Comparison of ENCODE assay signal across 36 cellular contexts in the genomic region with DNA sequence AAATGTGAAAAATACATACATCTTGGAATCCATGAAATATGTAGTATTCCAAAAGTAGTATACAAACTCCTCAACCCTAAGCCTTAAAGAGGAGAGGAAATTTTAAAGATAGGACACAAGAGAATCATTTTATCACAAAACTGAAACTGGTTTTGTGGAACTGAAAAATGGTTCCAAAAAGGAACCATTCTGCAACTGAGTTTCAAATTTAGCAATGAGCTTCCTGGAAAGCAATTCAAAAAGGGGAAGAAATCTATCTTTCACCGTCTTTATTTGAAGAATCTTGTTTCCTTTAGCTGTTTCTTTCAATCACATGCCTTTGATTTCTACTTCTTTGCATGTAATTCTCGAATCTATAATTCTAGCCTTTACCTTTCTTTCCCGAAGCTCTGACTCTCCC. TPM values are rescaled to one million over a fixed set of nuclear protein-coding genes. Genes with fewer than 3 reads are reported as not detected.
A peak's percentile ranks its signal among the peaks of the same experiment; 100 is the strongest.
DNase-seq lines count a peak whose midpoint lies in the region; ATAC-seq and TF ChIP-seq lines count a peak whose summit lies in the region.
"Had no signal": no experiment of that assay in that cellular context is flagged by ENCODE, and none has a peak within 500 bp of the region (broad histone marks: within the 10 kb centered on the region; RNA-seq: fewer than 3 reads in every experiment).

No MANE protein-coding gene starts in this region.

- no peaks in the 10 kb centered on the region for H3K79me2 ChIP-seq in SK-N-SH (ENCODE audit: insufficient read depth)
- H3K79me2 ChIP-seq in mammary epithelial cell (ENCODE audit: insufficient read depth, low read length) = no peaks in the 10 kb centered on the region

- H3K9me3 Mint-ChIP-seq in stimulated activated naive B cell treated with anti-CD40 and anti-IgM and Interleukin-4, amounts not matched to agents 10 μg/mL and 1 μg/mL and 100 μg/mL, for 72 hours = no peaks in the 10 kb centered on the region
- H3K9me3 Mint-ChIP-seq: brain, HFFc6, mesothelial cell of epicardium had no signal

- H3K36me3 ChIP-seq in SK-N-SH (replicated peaks in 1 of 2; ENCODE audit: control insufficient read depth in 1 of 2, insufficient read depth in 2 of 2, low read length in 1 of 2) (peaks cover 3 to 5% of the 10 kb centered on the region in 2 experiments), mammary epithelial cell (ENCODE audit: insufficient read depth, low read length) (no peaks in the 10 kb centered on the region), psoas muscle (ENCODE audit: insufficient read depth in 1 of 2, low read depth in 1 of 2) (no peaks in the 10 kb centered on the region), BE2C (no peaks in the 10 kb centered on the region; the same call in 1 of the 2 replicates)
- H3K36me3 ChIP-seq: MG63, neutrophil, right lobe of liver, spleen, thoracic aorta, WERI-Rb-1 had no signal

- no peak for ATAC-seq in SK-N-SH treated with all-trans-retinoic acid at 6 μM for 48 hours
- peak; percentile 55 for ATAC-seq in GM21723 (IDR thresholded peaks at IDR 0.05; ENCODE audit: unreplicated experiment)
- ATAC-seq in stimulated activated naive B cell treated with anti-CD40 and anti-IgM and Interleukin-4, amounts not matched to agents 10 μg/mL and 1 μg/mL and 100 μg/mL, for 72 hours (replicated peaks) = peak; percentile 67 to 75
- no peak for ATAC-seq in psoas muscle
- ATAC-seq: activated CD8-positive, alpha-beta T cell treated with anti-CD3 and anti-CD28 coated beads, Interleukin-2, amount 10 ng/mL, durations not matched to agents 7 days and 5 days; foreskin keratinocyte; right lobe of liver; stimulated activated naive CD8-positive, alpha-beta T cell treated with anti-CD3 and anti-CD28 coated beads, Interleukin-15, amount 100 ng/mL, for 72 hours had no signal

- no peak overlapping the region for H3K4me3 Mint-ChIP-seq in stimulated activated naive B cell treated with anti-CD40 and anti-IgM and Interleukin-4, amounts not matched to agents 10 μg/mL and 1 μg/mL and 100 μg/mL, for 72 hours
- H3K4me3 Mint-ChIP-seq: activated CD8-positive, alpha-beta T cell treated with anti-CD3 and anti-CD28 coated beads, Interleukin-2, amount 10 ng/mL, durations not matched to agents 7 days and 5 days; activated naive CD4-positive, alpha-beta T cell treated with anti-CD3 and anti-CD28 coated beads, Interleukin-2, amount 50 U/mL, for 24 hours; brain; HFFc6; mesothelial cell of epicardium; stimulated activated naive CD8-positive, alpha-beta T cell treated with anti-CD3 and anti-CD28 coated beads, Interleukin-15, amount 100 ng/mL, for 72 hours had no signal

- intact Hi-C loops in mammary epithelial cell (cut with micrococcal nuclease) = no loop called here
- intact Hi-C loops in psoas muscle (cut with DNase I) = no loop called here

- CTCF ChIA-PET in SK-N-SH (lab: Yijun Ruan, JAX) (interaction anchor here (0.9 kb wide), 1 partner anchor 21 kb away, joined by 3 read pairs; no protein-coding TSS in a partner anchor), mammary epithelial cell (lab: Charles Lee; ENCODE audit: low non-redundant PET) (no interaction called here)

- in situ Hi-C loops in mammary epithelial cell (cut with MboI; ENCODE audit: low sequenced_read_pairs in 2 of 2) = no loop called here

- H3F3A ChIP-seq in SK-N-SH (replicated peaks; ENCODE audit: insufficient read depth) = peaks cover 12% of the 10 kb centered on the region

- TF ChIP-seq EP300 in SK-N-SH (IDR thresholded peaks at IDR 0.05; ENCODE audit: borderline replicate concordance in 1 of 2, low read depth in 1 of 2, low read length in 1 of 2) = no peak

- H3K4me2 ChIP-seq in SK-N-SH (peak overlapping the region; percentile 41; the same call in 1 of the 2 replicates), mammary epithelial cell (ENCODE audit: insufficient read depth, low read depth, low read length) (no peak overlapping the region)

- TF ChIP-seq RAD21 in SK-N-SH (IDR thresholded peaks at IDR 0.05; ENCODE audit: low read length) = no peak

- H3K4me1 ChIP-seq in SK-N-SH (ENCODE audit: control insufficient read depth in 1 of 2, insufficient read depth in 2 of 2, low read depth in 1 of 2, low read length in 1 of 2) (peaks cover 0 to 9% of the 10 kb centered on the region in 2 experiments; a peak in 3 of 4 replicates), mammary epithelial cell (ENCODE audit: insufficient read depth, low read length) (no peaks in the 10 kb centered on the region), psoas muscle (no peaks in the 10 kb centered on the region), BE2C (peaks cover 28% of the 10 kb centered on the region)
- H3K4me1 ChIP-seq: esophagus muscularis mucosa, foreskin keratinocyte had no signal

- H3K9me3 ChIP-seq in SK-N-SH (no peaks in the 10 kb centered on the region), mammary epithelial cell (replicated peaks; ENCODE audit: insufficient read depth, low read length) (no peaks in the 10 kb centered on the region), psoas muscle (no peaks in the 10 kb centered on the region), BE2C (no peaks in the 10 kb centered on the region)
- H3K9me3 ChIP-seq: esophagus muscularis mucosa, MG63, neutrophil, right lobe of liver, spleen, thoracic aorta had no signal

- no peaks in the 10 kb centered on the region for H3K36me3 Mint-ChIP-seq in stimulated activated naive B cell treated with anti-CD40 and anti-IgM and Interleukin-4, amounts not matched to agents 10 μg/mL and 1 μg/mL and 100 μg/mL, for 72 hours
- H3K36me3 Mint-ChIP-seq: activated naive CD4-positive, alpha-beta T cell treated with anti-CD3 and anti-CD28 coated beads, Interleukin-2, amount 50 U/mL, for 24 hours; mesothelial cell of epicardium; naive B cell had no signal

- no peak overlapping the region for H3K9ac ChIP-seq in SK-N-SH
- no peak overlapping the region for H3K9ac ChIP-seq in mammary epithelial cell (ENCODE audit: insufficient read depth, low read length)

- H3K27ac Mint-ChIP-seq in stimulated activated naive B cell treated with anti-CD40 and anti-IgM and Interleukin-4, amounts not matched to agents 10 μg/mL and 1 μg/mL and 100 μg/mL, for 72 hours = no peak overlapping the region
- H3K27ac Mint-ChIP-seq: activated CD8-positive, alpha-beta T cell treated with anti-CD3 and anti-CD28 coated beads, Interleukin-2, amount 10 ng/mL, durations not matched to agents 7 days and 5 days; activated naive CD4-positive, alpha-beta T cell treated with anti-CD3 and anti-CD28 coated beads, Interleukin-2, amount 50 U/mL, for 24 hours; brain; HFFc6; mesothelial cell of epicardium; naive B cell; progenitor cell of endocrine pancreas; stimulated activated naive CD8-positive, alpha-beta T cell treated with anti-CD3 and anti-CD28 coated beads, Interleukin-15, amount 100 ng/mL, for 72 hours had no signal

- no peaks in the 10 kb centered on the region for H3K9me2 ChIP-seq in SK-N-SH

- peaks cover 4 to 7% of the 10 kb centered on the region in 2 donors for H3K27me3 Mint-ChIP-seq in stimulated activated naive B cell treated with anti-CD40 and anti-IgM and Interleukin-4, amounts not matched to agents 10 μg/mL and 1 μg/mL and 100 μg/mL, for 72 hours
- H3K27me3 Mint-ChIP-seq: brain; naive B cell; stimulated activated naive CD8-positive, alpha-beta T cell treated with anti-CD3 and anti-CD28 coated beads, Interleukin-15, amount 100 ng/mL, for 72 hours had no signal

- DNase-seq in SK-N-SH (no peak), NOMO-1 treated with DMSO at 0.1 percent for 48 hours (lab: John Stamatoyannopoulos, UW; ENCODE audit: unreplicated experiment) (peak; percentile 88), mammary epithelial cell (no peak), psoas muscle (no peak), BE2C (no peak)
- DNase-seq in stimulated activated naive B cell treated with anti-CD40 and anti-IgM and Interleukin-4, amounts not matched to agents 10 μg/mL and 1 μg/mL and 100 μg/mL, for 72 hours = no peak
- DNase-seq: activated CD4-positive, alpha-beta T cell treated with anti-CD3 and anti-CD28 coated beads for 4 hours; activated CD8-positive, alpha-beta T cell treated with anti-CD3 and anti-CD28 coated beads, Interleukin-2, amount 10 ng/mL, durations not matched to agents 7 days and 5 days; amniotic stem cell; dermis blood vessel endothelial cell; DMS 273 treated with DMSO at 0.1 percent for 48 hours; EL; foreskin keratinocyte; HFFc6; KG1; kidney; MG63; naive B cell; NCI-H1694; NCI-H774; right lobe of liver; spleen; stimulated activated CD4-positive, alpha-beta T cell treated with anti-CD3 and anti-CD28 coated beads, Interleukin-2, amount 100 ng/mL, for 24 hours; stimulated activated naive CD8-positive, alpha-beta T cell treated with anti-CD3 and anti-CD28 coated beads, Interleukin-15, amount 100 ng/mL, for 72 hours; WERI-Rb-1 had no signal

- no peaks in the 10 kb centered on the region for H4K20me1 ChIP-seq in SK-N-SH (ENCODE audit: insufficient read depth)
- H4K20me1 ChIP-seq in mammary epithelial cell (ENCODE audit: insufficient read depth, low read length) = no peaks in the 10 kb centered on the region

- H3K27ac ChIP-seq in SK-N-SH (ENCODE audit: low read depth in 2 of 2, low read length in 1 of 2) = peak overlapping the region; percentile 34 to 76; a peak in 2 of 4 replicates
- no peak overlapping the region for H3K27ac ChIP-seq in mammary epithelial cell (ENCODE audit: insufficient read depth, low read depth, low read length)
- no peak overlapping the region for H3K27ac ChIP-seq in psoas muscle
- H3K27ac ChIP-seq: esophagus muscularis mucosa, foreskin keratinocyte, HL-60, neutrophil, right lobe of liver, spleen, thoracic aorta, WERI-Rb-1 had no signal

- no peaks in the 10 kb centered on the region for H3K27me3 ChIP-seq in SK-N-SH (ENCODE audit: insufficient read depth)
- no peaks in the 10 kb centered on the region for H3K27me3 ChIP-seq in mammary epithelial cell (ENCODE audit: insufficient read depth, low read length)
- no peaks in the 10 kb centered on the region for H3K27me3 ChIP-seq in psoas muscle (ENCODE audit: insufficient read depth in 3 of 3, low read length in 2 of 3)
- no peaks in the 10 kb centered on the region for H3K27me3 ChIP-seq in BE2C
- H3K27me3 ChIP-seq: esophagus muscularis mucosa, foreskin keratinocyte, MG63, neutrophil, right lobe of liver, spleen had no signal

- POLR2A ChIA-PET in SK-N-SH (lab: Yijun Ruan, JAX) = no interaction called here

- 87% methylated on average over 3 of the region's 3 CpGs for WGBS in SK-N-SH (ENCODE audit: low lambda C conversion rate)
- WGBS in mammary epithelial cell (ENCODE audit: low coverage, missing lambda C conversion rate) = 76% methylated on average over 3 of the region's 3 CpGs
- WGBS in psoas muscle, 3 donors = 85 to 89% (median 85%) methylated on average over 3 of the region's 3 CpGs

- TF ChIP-seq CTCF in SK-N-SH (IDR thresholded peaks at IDR 0.05) (no peak), mammary epithelial cell (conservative IDR thresholded peaks at IDR 0.05 in 1 of 2, IDR thresholded peaks at IDR 0.05 in 1 of 2; ENCODE audit: extremely low read depth in 1 of 2, insufficient read depth in 1 of 2, low read depth in 1 of 2, low read length in 2 of 2) (no peak), psoas muscle (IDR thresholded peaks at IDR 0.05) (no peak), BE2C (IDR thresholded peaks at IDR 0.05; ENCODE audit: low read depth, low read length) (no peak)

- dilution Hi-C loops in mammary epithelial cell (cut with HindIII; ENCODE audit: low sequenced_read_pairs) = loop anchor here (5.0 kb wide), 1 partner anchor 50 kb away; no protein-coding TSS in a partner anchor

- no peak overlapping the region for H3K4me3 ChIP-seq in SK-N-SH (ENCODE audit: low read depth in 2 of 2, low read length in 1 of 2)
- no peak overlapping the region for H3K4me3 ChIP-seq in mammary epithelial cell (replicated peaks in 1 of 3; ENCODE audit: insufficient read depth in 1 of 3, low read depth in 2 of 3, low read length in 3 of 3)
- H3K4me3 ChIP-seq in psoas muscle = no peak overlapping the region
- H3K4me3 ChIP-seq in BE2C (ENCODE audit: low read depth, low read length) = no peak overlapping the region
- H3K4me3 ChIP-seq: esophagus muscularis mucosa, MG63, right lobe of liver, spleen, thoracic aorta had no signal

- BruUV-seq in mammary epithelial cell (replicated peaks; lab: Mats Ljungman, UMichigan) = no TSS peak

- H3K4me1 Mint-ChIP-seq in stimulated activated naive B cell treated with anti-CD40 and anti-IgM and Interleukin-4, amounts not matched to agents 10 μg/mL and 1 μg/mL and 100 μg/mL, for 72 hours = peaks cover 13 to 21% of the 10 kb centered on the region in 2 donors
- H3K4me1 Mint-ChIP-seq: activated naive CD4-positive, alpha-beta T cell treated with anti-CD3 and anti-CD28 coated beads, Interleukin-2, amount 50 U/mL, for 24 hours; brain; mesothelial cell of epicardium; stimulated activated naive CD8-positive, alpha-beta T cell treated with anti-CD3 and anti-CD28 coated beads, Interleukin-15, amount 100 ng/mL, for 72 hours had no signal

- H2AFZ ChIP-seq in SK-N-SH (ENCODE audit: low read depth) (no peak overlapping the region), mammary epithelial cell (ENCODE audit: low read depth, low read length) (no peak overlapping the region)

RNA-seq across cellular contexts. Expression of gene LAMP5, which starts 32.2 kb away (rescaled TPM):
- 4.8 and 10.1 TPM in 2 replicates for polyA plus RNA-seq in SK-N-SH (2012; rRNA removed)
- 7.1 and 11.5 TPM in 2 replicates for polyA plus RNA-seq in SK-N-SH (2012; cell fraction: cytosol; rRNA removed)
- 5.4 and 8.7 TPM in 2 replicates for polyA plus RNA-seq in SK-N-SH (2012; cell fraction: nucleus; rRNA removed)
- not detected for total RNA-seq in mammary epithelial cell
- 0.02 TPM for polyA plus RNA-seq in mammary epithelial cell
- polyA minus RNA-seq in mammary epithelial cell = not detected
- not detected for total RNA-seq in psoas muscle
- polyA plus RNA-seq in psoas muscle = under 1 TPM in 1 of 3 donors, not detected in 2; 0.01 TPM
- polyA plus RNA-seq in BE2C (2012; ENCODE audit: insufficient read depth, insufficient read length, low read depth) = 246 TPM
- total RNA-seq: activated CD8-positive, alpha-beta T cell treated with anti-CD3 and anti-CD28 coated beads, Interleukin-2, amount 10 ng/mL, durations not matched to agents 7 days and 5 days; foreskin keratinocyte; HFFc6; progenitor cell of endocrine pancreas; thoracic aorta had no signal
- polyA plus RNA-seq: foreskin keratinocyte, liver had no signal

Comparison
In these comparisons a context has a peak if more than half of its experiments do, and no peak if none do; other contexts are left out.
1. H3K27ac ChIP-seq: peak in SK-N-SH (2 of 2); none in mammary epithelial cell (single experiment) and psoas muscle (single experiment).
2. ATAC-seq: peak in GM21723 (single experiment) and stimulated activated naive B cell treated with anti-CD40 and anti-IgM and Interleukin-4, amounts not matched to agents 10 μg/mL and 1 μg/mL and 100 μg/mL, for 72 hours (2 of 2); none in SK-N-SH treated with all-trans-retinoic acid at 6 μM for 48 hours (single experiment) and psoas muscle (0 of 4).